Comparison of ENCODE assay signal across 40 cellular contexts in the genomic region with DNA sequence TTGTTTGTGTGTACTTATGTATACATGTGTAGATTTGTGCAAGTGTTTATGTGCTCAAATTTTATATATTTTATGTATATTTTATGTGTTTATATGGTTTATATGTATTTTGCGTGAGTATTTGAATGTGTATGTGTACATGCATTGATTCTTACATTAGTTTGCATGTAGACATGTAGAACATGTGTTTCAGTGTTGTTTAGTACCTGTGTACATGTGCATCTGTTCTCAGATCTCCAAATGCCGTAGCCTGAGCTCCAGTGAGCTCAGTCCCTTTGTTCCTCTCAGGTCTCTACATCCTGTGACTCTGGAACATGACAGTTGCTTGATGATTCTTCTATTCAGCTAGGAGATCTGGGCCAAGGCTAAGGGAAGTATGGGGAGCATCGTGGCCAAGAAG. TPM values are rescaled to one million over a fixed set of nuclear protein-coding genes. Genes with fewer than 3 reads are reported as not detected.
"Had no signal": no experiment of that assay in that cellular context is flagged by ENCODE, and none has a peak within 500 bp of the region (broad histone marks: within the 10 kb centered on the region; RNA-seq: fewer than 3 reads in every experiment).

No MANE protein-coding gene starts in this region.

- ATAC-seq: activated naive CD4-positive, alpha-beta T cell treated with anti-CD3 and anti-CD28 coated beads, Interleukin-2, amount 50 U/mL, for 72 hours; activated naive CD8-positive, alpha-beta T cell treated with anti-CD3 and anti-CD28 coated beads, Interleukin-2, amount 50 U/mL, for 24 hours; activated T-cell treated with anti-CD3 and anti-CD28 coated beads, Interleukin-2, amount 50 U/mL, for 4 hours; activated T-cell treated with anti-CD3 and anti-CD28 coated beads, Interleukin-2, amount 50 U/mL, for 72 hours; activated T-helper 17 cell treated with anti-CD3 and anti-CD28 coated beads, Interleukin-2, amount 50 U/mL, for 72 hours; body of pancreas had no signal

- H3K4me1 ChIP-seq: adrenal gland, ascending aorta, body of pancreas, breast epithelium had no signal

- H3K9me3 ChIP-seq: adrenal gland, ascending aorta, body of pancreas, breast epithelium had no signal

- H3K27me3 ChIP-seq: adrenal gland, ascending aorta, body of pancreas, brain microvascular endothelial cell, cardiac muscle cell had no signal

- H3K27ac ChIP-seq: adrenal gland, ascending aorta, body of pancreas, brain microvascular endothelial cell, breast epithelium, cardiac muscle cell had no signal

- H3K36me3 ChIP-seq: adrenal gland, ascending aorta, brain microvascular endothelial cell, breast epithelium, cardiac muscle cell had no signal

- H3K4me3 ChIP-seq: adrenal gland, ascending aorta, body of pancreas, breast epithelium, cardiac muscle cell had no signal

- FAIRE-seq: astrocyte, bronchial epithelial cell had no signal

- DNase-seq: activated effector memory CD4-positive, alpha-beta T cell treated with anti-CD3 and anti-CD28 coated beads, Interleukin-2, amount 50 U/mL, for 16 hours; activated effector memory CD4-positive, alpha-beta T cell treated with Interleukin-2 at 50 U/mL for 16 hours; activated gamma-delta T cell; activated gamma-delta T cell treated with Interleukin-2 at 50 U/mL for 16 hours; activated naive CD4-positive, alpha-beta T cell; activated naive CD4-positive, alpha-beta T cell treated with anti-CD3 and anti-CD28 coated beads for 36 hours; activated naive CD4-positive, alpha-beta T cell treated with anti-CD3 and anti-CD28 coated beads, Interleukin-2, amount 10 ng/mL, durations not matched to agents 7 days and 5 days; activated naive CD4-positive, alpha-beta T cell treated with anti-CD3 and anti-CD28 coated beads, Interleukin-2, amount 50 U/mL, for 16 hours; activated naive CD4-positive, alpha-beta T cell treated with Interleukin-2 at 50 U/mL for 16 hours; activated naive CD8-positive, alpha-beta T cell treated with anti-CD3 and anti-CD28 coated beads for 36 hours; activated naive CD8-positive, alpha-beta T cell treated with anti-CD3 and anti-CD28 coated beads, Interleukin-2, amount 10 ng/mL, durations not matched to agents 7 days and 5 days; activated naive CD8-positive, alpha-beta T cell treated with anti-CD3 and anti-CD28 coated beads, Interleukin-2, amount 50 U/mL, for 24 hours; activated T-cell treated with anti-CD3 and anti-CD28 coated beads, Interleukin-2, amount 50 U/mL, for 1 hour; activated T-cell treated with anti-CD3 and anti-CD28 coated beads, Interleukin-2, amount 50 U/mL, for 24 hours; activated T-cell treated with anti-CD3 and anti-CD28 coated beads, Interleukin-2, amount 50 U/mL, for 4 hours; activated T-cell treated with anti-CD3 and anti-CD28 coated beads, Interleukin-2, amount 50 U/mL, for 48 hours; activated T-cell treated with anti-CD3 and anti-CD28 coated beads, Interleukin-2, amount 50 U/mL, for 72 hours; adrenal gland; amniotic stem cell; amygdala; anterior cingulate cortex; aorta; body of pancreas; brain microvascular endothelial cell; caudate nucleus; central memory CD4-positive, alpha-beta T cell; cerebellar nuclear complex had no signal

RNA-seq across cellular contexts. Expression of a gene that starts 4.5 kb away (rescaled TPM):
- total RNA-seq: activated naive CD4-positive, alpha-beta T cell treated with anti-CD3 and anti-CD28 coated beads for 36 hours; activated naive CD4-positive, alpha-beta T cell treated with anti-CD3 and anti-CD28 coated beads, Interleukin-2, amount 50 U/mL, for 72 hours; activated naive CD8-positive, alpha-beta T cell treated with anti-CD3 and anti-CD28 coated beads for 36 hours; activated naive CD8-positive, alpha-beta T cell treated with anti-CD3 and anti-CD28 coated beads, Interleukin-2, amount 10 ng/mL, durations not matched to agents 7 days and 5 days; activated T-cell treated with anti-CD3 and anti-CD28 coated beads, Interleukin-2, amount 50 U/mL, for 4 hours; activated T-cell treated with anti-CD3 and anti-CD28 coated beads, Interleukin-2, amount 50 U/mL, for 72 hours; activated T-helper 1 cell treated with anti-CD3 and anti-CD28 coated beads, Interleukin-12 subunit alpha, Interleukin-12 subunit beta, Interleukin-2, Interleukin-4 antibody, amounts not matched to agents 30 ng/mL and 10 ng/mL and 1 ng/mL, durations not matched to agents 14 hours and 24 hours and 36 hours; activated T-helper 17 cell treated with anti-CD3 and anti-CD28 coated beads, Interleukin-2, amount 50 U/mL, for 72 hours; activated T-helper 2 cell treated with anti-CD3 and anti-CD28 coated beads, Interferon-gamma antibody, Interleukin-2, Interleukin-4, amounts not matched to agents 10 μg/mL and 5 μg/mL and 100 μg/mL, durations not matched to agents 14 hours and 24 hours and 36 hours; adrenal gland; aorta; ascending aorta; astrocyte; body of pancreas; breast epithelium; bronchial epithelial cell; cardiac muscle cell; cardiac septum; cerebellum; chondrocyte had no signal
- polyA plus RNA-seq: adipose tissue, adrenal gland, aorta, cardiac muscle cell had no signal

RNA-seq across cellular contexts. Expression of a gene that starts 11.1 kb away (rescaled TPM):
- total RNA-seq: activated naive CD4-positive, alpha-beta T cell treated with anti-CD3 and anti-CD28 coated beads for 36 hours; activated naive CD4-positive, alpha-beta T cell treated with anti-CD3 and anti-CD28 coated beads, Interleukin-2, amount 50 U/mL, for 72 hours; activated naive CD8-positive, alpha-beta T cell treated with anti-CD3 and anti-CD28 coated beads for 36 hours; activated naive CD8-positive, alpha-beta T cell treated with anti-CD3 and anti-CD28 coated beads, Interleukin-2, amount 10 ng/mL, durations not matched to agents 7 days and 5 days; activated T-cell treated with anti-CD3 and anti-CD28 coated beads, Interleukin-2, amount 50 U/mL, for 4 hours; activated T-cell treated with anti-CD3 and anti-CD28 coated beads, Interleukin-2, amount 50 U/mL, for 72 hours; activated T-helper 1 cell treated with anti-CD3 and anti-CD28 coated beads, Interleukin-12 subunit alpha, Interleukin-12 subunit beta, Interleukin-2, Interleukin-4 antibody, amounts not matched to agents 30 ng/mL and 10 ng/mL and 1 ng/mL, durations not matched to agents 14 hours and 24 hours and 36 hours; activated T-helper 17 cell treated with anti-CD3 and anti-CD28 coated beads, Interleukin-2, amount 50 U/mL, for 72 hours; activated T-helper 2 cell treated with anti-CD3 and anti-CD28 coated beads, Interferon-gamma antibody, Interleukin-2, Interleukin-4, amounts not matched to agents 10 μg/mL and 5 μg/mL and 100 μg/mL, durations not matched to agents 14 hours and 24 hours and 36 hours; adrenal gland; aorta; ascending aorta; astrocyte; body of pancreas; breast epithelium; bronchial epithelial cell; cardiac muscle cell; cardiac septum; cerebellum; chondrocyte had no signal
- polyA plus RNA-seq: adipose tissue, adrenal gland, aorta, cardiac muscle cell had no signal

RNA-seq across cellular contexts. Expression of a gene that starts 26.5 kb away (rescaled TPM):
- total RNA-seq: activated naive CD4-positive, alpha-beta T cell treated with anti-CD3 and anti-CD28 coated beads for 36 hours; activated naive CD4-positive, alpha-beta T cell treated with anti-CD3 and anti-CD28 coated beads, Interleukin-2, amount 50 U/mL, for 72 hours; activated naive CD8-positive, alpha-beta T cell treated with anti-CD3 and anti-CD28 coated beads for 36 hours; activated naive CD8-positive, alpha-beta T cell treated with anti-CD3 and anti-CD28 coated beads, Interleukin-2, amount 10 ng/mL, durations not matched to agents 7 days and 5 days; activated T-cell treated with anti-CD3 and anti-CD28 coated beads, Interleukin-2, amount 50 U/mL, for 4 hours; activated T-cell treated with anti-CD3 and anti-CD28 coated beads, Interleukin-2, amount 50 U/mL, for 72 hours; activated T-helper 1 cell treated with anti-CD3 and anti-CD28 coated beads, Interleukin-12 subunit alpha, Interleukin-12 subunit beta, Interleukin-2, Interleukin-4 antibody, amounts not matched to agents 30 ng/mL and 10 ng/mL and 1 ng/mL, durations not matched to agents 14 hours and 24 hours and 36 hours; activated T-helper 17 cell treated with anti-CD3 and anti-CD28 coated beads, Interleukin-2, amount 50 U/mL, for 72 hours; activated T-helper 2 cell treated with anti-CD3 and anti-CD28 coated beads, Interferon-gamma antibody, Interleukin-2, Interleukin-4, amounts not matched to agents 10 μg/mL and 5 μg/mL and 100 μg/mL, durations not matched to agents 14 hours and 24 hours and 36 hours; adrenal gland; aorta; ascending aorta; astrocyte; body of pancreas; breast epithelium; bronchial epithelial cell; cardiac muscle cell; cardiac septum; cerebellum; chondrocyte had no signal
- polyA plus RNA-seq: adipose tissue, adrenal gland, aorta, cardiac muscle cell had no signal

RNA-seq across cellular contexts. Expression of a gene that starts 45.5 kb away (rescaled TPM):
- total RNA-seq: activated naive CD4-positive, alpha-beta T cell treated with anti-CD3 and anti-CD28 coated beads for 36 hours; activated naive CD4-positive, alpha-beta T cell treated with anti-CD3 and anti-CD28 coated beads, Interleukin-2, amount 50 U/mL, for 72 hours; activated naive CD8-positive, alpha-beta T cell treated with anti-CD3 and anti-CD28 coated beads for 36 hours; activated naive CD8-positive, alpha-beta T cell treated with anti-CD3 and anti-CD28 coated beads, Interleukin-2, amount 10 ng/mL, durations not matched to agents 7 days and 5 days; activated T-cell treated with anti-CD3 and anti-CD28 coated beads, Interleukin-2, amount 50 U/mL, for 4 hours; activated T-cell treated with anti-CD3 and anti-CD28 coated beads, Interleukin-2, amount 50 U/mL, for 72 hours; activated T-helper 1 cell treated with anti-CD3 and anti-CD28 coated beads, Interleukin-12 subunit alpha, Interleukin-12 subunit beta, Interleukin-2, Interleukin-4 antibody, amounts not matched to agents 30 ng/mL and 10 ng/mL and 1 ng/mL, durations not matched to agents 14 hours and 24 hours and 36 hours; activated T-helper 17 cell treated with anti-CD3 and anti-CD28 coated beads, Interleukin-2, amount 50 U/mL, for 72 hours; activated T-helper 2 cell treated with anti-CD3 and anti-CD28 coated beads, Interferon-gamma antibody, Interleukin-2, Interleukin-4, amounts not matched to agents 10 μg/mL and 5 μg/mL and 100 μg/mL, durations not matched to agents 14 hours and 24 hours and 36 hours; adrenal gland; aorta; ascending aorta; astrocyte; body of pancreas; breast epithelium; bronchial epithelial cell; cardiac muscle cell; cardiac septum; cerebellum; chondrocyte had no signal
- polyA plus RNA-seq: adipose tissue, adrenal gland, aorta, cardiac muscle cell had no signal
